In genomic region chr9:79570449-79571308, GRCh38 we compare ENCODE assay signal across 8 cellular contexts. TPM values are rescaled to one million over a fixed set of nuclear protein-coding genes. Genes with fewer than 3 reads are reported as not detected.
DNase-seq lines count a peak whose midpoint lies in the region; ATAC-seq and TF ChIP-seq lines count a peak whose summit lies in the region.

No MANE protein-coding gene starts in this region.

- no peak for ATAC-seq in GM19351 (IDR thresholded peaks at IDR 0.05; ENCODE audit: unreplicated experiment)

- in situ Hi-C loops in astrocyte of the spinal cord (cut with HindIII; ENCODE audit: low sequenced_read_pairs): loop anchor here (25.0 kb wide), 1 partner anchor 433 kb away; no protein-coding TSS in a partner anchor

- no peaks in the 10 kb centered on the region for H4K20me1 ChIP-seq in SU-DHL-6 (ENCODE audit: low read depth, low read length)

- no peak for TF ChIP-seq POLR2A in spleen (IDR thresholded peaks at IDR 0.05)

- peak overlapping the region; percentile 68 for H3K9ac ChIP-seq in SU-DHL-6 (ENCODE audit: low read length)

- H3K27ac ChIP-seq in A673 (ENCODE audit: low read depth, low read length, poor library complexity, severe bottlenecking) (peak overlapping the region; percentile 69), SU-DHL-6 (ENCODE audit: low read depth, low read length) (peak overlapping the region; percentile 62), spleen (peak overlapping the region; percentile 22 to 99 (median 83))

- TF ChIP-seq CTCF in A673 (conservative IDR thresholded peaks at IDR 0.05; ENCODE audit: low read depth, low read length): no peak
- TF ChIP-seq CTCF in GM20000 (IDR thresholded peaks at IDR 0.05; ENCODE audit: extremely low read depth, missing control alignments): no peak
- no peak for TF ChIP-seq CTCF in SU-DHL-6 (IDR thresholded peaks at IDR 0.05; ENCODE audit: insufficient read depth, low read length, poor library complexity, severe bottlenecking)
- no peak for TF ChIP-seq CTCF in astrocyte of the spinal cord (IDR thresholded peaks at IDR 0.05; ENCODE audit: low read depth, low read length)
- TF ChIP-seq CTCF in spleen (IDR thresholded peaks at IDR 0.05 in 8 of 11, conservative IDR thresholded peaks at IDR 0.05 in 3 of 11): no peak

- DNase-seq in A673 (ENCODE audit: low spot score) (peak; percentile 65), GM20000 (ENCODE audit: low spot score) (peak; percentile 38), astrocyte of the spinal cord (ENCODE audit: low read depth, low spot score) (peak; percentile 79), iPS-NIHi11 (ENCODE audit: low spot score) (peak; percentile 53), spleen (peak; percentile 95), NCI-H524 treated with DMSO at 0.1 percent for 48 hours (lab: John Stamatoyannopoulos, UW) (no peak)

- 0 to 1% (median 1%) methylated on average over 45 to 69 of the region's 69 CpGs for WGBS in spleen, 5 donors

- no TSS peak for BruUV-seq in A673 (replicated peaks; lab: Mats Ljungman, UMichigan)

- POLR2A ChIA-PET in A673 (lab: Charles Lee; ENCODE audit: low non-redundant PET): interaction anchor here (0.5 to 0.7 kb wide), 3 partner anchors 16 to 1227 kb away, joined by 3 to 7 read pairs (median 3); no protein-coding TSS in a partner anchor

- H3K4me2 ChIP-seq in SU-DHL-6 (ENCODE audit: low read depth, low read length, poor library complexity, severe bottlenecking): peak overlapping the region; percentile 74

- peaks cover 23% of the 10 kb centered on the region for H3F3A ChIP-seq in SU-DHL-6 (ENCODE audit: insufficient read depth)

- H3K4me3 ChIP-seq in A673 (ENCODE audit: low read depth, low read length, poor library complexity, severe bottlenecking): peak overlapping the region; percentile 70
- peak overlapping the region; percentile 64 for H3K4me3 ChIP-seq in SU-DHL-6 (ENCODE audit: insufficient read depth, low read length, poor library complexity, severe bottlenecking)
- H3K4me3 ChIP-seq in astrocyte of the spinal cord (ENCODE audit: low read depth, low read length): peak overlapping the region; percentile 76
- peak overlapping the region; percentile 59 to 96 (median 77) for H3K4me3 ChIP-seq in spleen

- H3K9me3 ChIP-seq in A673 (ENCODE audit: low read depth, low read length, poor library complexity, severe bottlenecking) (no peaks in the 10 kb centered on the region), SU-DHL-6 (ENCODE audit: insufficient read depth, low read length) (no peaks in the 10 kb centered on the region), spleen (no peaks in the 10 kb centered on the region)

- H3K9me2 ChIP-seq in SU-DHL-6 (replicated peaks; ENCODE audit: insufficient read depth, low read length): no peaks in the 10 kb centered on the region

- intact Hi-C loops in A673 (cut with micrococcal nuclease; ENCODE audit: unreplicated experiment): loop anchor here (10.0 kb wide), 1 partner anchor 334 kb away; no protein-coding TSS in a partner anchor
- intact Hi-C loops in spleen (cut with DNase I; ENCODE audit: low total_unique reads): loop anchor here (10.0 kb wide), 2 partner anchors 54 to 114 kb away; no protein-coding TSS in a partner anchor

- peak overlapping the region; percentile 82 for H2AFZ ChIP-seq in SU-DHL-6 (ENCODE audit: low read depth, low read length, severe bottlenecking)

- CTCF ChIA-PET in A673 (lab: Charles Lee): no interaction called here

- no peaks in the 10 kb centered on the region for H3K36me3 ChIP-seq in A673 (ENCODE audit: insufficient read depth, low read length, poor library complexity, severe bottlenecking)
- H3K36me3 ChIP-seq in SU-DHL-6 (ENCODE audit: low read length): peaks cover 5% of the 10 kb centered on the region; the same call in 1 of the 2 replicates
- no peaks in the 10 kb centered on the region for H3K36me3 ChIP-seq in spleen

- H3K79me2 ChIP-seq in SU-DHL-6 (ENCODE audit: insufficient read depth, low read length): peaks cover 5% of the 10 kb centered on the region; the same call in 1 of the 2 replicates

- H3K27me3 ChIP-seq in A673 (replicated peaks; ENCODE audit: insufficient read depth, low read depth, low read length, poor library complexity): no peaks in the 10 kb centered on the region
- no peaks in the 10 kb centered on the region for H3K27me3 ChIP-seq in SU-DHL-6 (ENCODE audit: low read length)
- peaks cover 0 to 23% (median 4%) of the 10 kb centered on the region in 7 donors for H3K27me3 ChIP-seq in spleen (replicated peaks in 1 of 7)

- H3K4me1 ChIP-seq in A673 (ENCODE audit: insufficient read depth, low read length, poor library complexity, severe bottlenecking) (peaks cover 17% of the 10 kb centered on the region), spleen (peaks cover 12 to 56% (median 38%) of the 10 kb centered on the region in 6 donors)

RNA-seq across cellular contexts. Expression of gene TLE4, which starts 1.1 kb away (rescaled TPM):
- total RNA-seq in A673 (2021): 21.3 and 24.3 TPM in 2 replicates
- 10 to 100 TPM; 67.3 to 92.8 (median 76.4) TPM for total RNA-seq in spleen
- polyA plus RNA-seq in spleen: 10 to 100 TPM in 1 of 3 donors, 1 to 10 TPM in 2; 7.8 to 12.4 (median 9.0) TPM
